In genomic region chr16:2090819-2091721, GRCh38 we compare ENCODE assay signal across 9 cellular contexts. TPM values are rescaled to one million over a fixed set of nuclear protein-coding genes. Genes with fewer than 3 reads are reported as not detected.
A peak's percentile ranks its signal among the peaks of the same experiment; 100 is the strongest.
DNase-seq lines count a peak whose midpoint lies in the region; ATAC-seq and TF ChIP-seq lines count a peak whose summit lies in the region.
"Had no signal": no experiment of that assay in that cellular context is flagged by ENCODE, and none has a peak within 500 bp of the region (broad histone marks: within the 10 kb centered on the region; RNA-seq: fewer than 3 reads in every experiment).

No MANE protein-coding gene starts in this region.

- CTCF ChIA-PET in A673 (lab: Charles Lee), result no interaction called here

- peak; percentile 89 to 90 for ATAC-seq in lower lobe of right lung

- intact Hi-C loops in lower lobe of right lung (cut with DNase I) (no loop called here), vagina (cut with DNase I) (no loop called here), A673 (cut with micrococcal nuclease; ENCODE audit: unreplicated experiment) (no loop called here)

- POLR2A ChIA-PET in A673 (lab: Charles Lee; ENCODE audit: low non-redundant PET), result interaction anchor here (0.8 kb wide), 1 partner anchor 57 kb away, joined by 4 read pairs; no protein-coding TSS in a partner anchor

- peak; percentile 34 for DNase-seq in stimulated activated CD4-positive, alpha-beta T cell treated with anti-CD3 and anti-CD28 coated beads, Interleukin-15, amount 100 ng/mL, for 24 hours
- DNase-seq in stimulated activated CD4-positive, alpha-beta T cell treated with anti-CD3 and anti-CD28 coated beads, Interleukin-4, amount 100 ng/mL, for 24 hours, result no peak
- DNase-seq in effector memory CD4-positive, alpha-beta T cell, result peak in 2 of 3 donors; percentile 20 to 27
- DNase-seq in lower lobe of right lung, result peak; percentile 87
- DNase-seq in vagina (ENCODE audit: extremely low spot score in 2 of 2), result no peak
- no peak for DNase-seq in A673 (ENCODE audit: low spot score)
- no peak for DNase-seq in NCI-H2171 treated with DMSO at 0.1 percent for 48 hours (lab: John Stamatoyannopoulos, UW)
- DNase-seq in NOMO-1 treated with DMSO at 0.1 percent for 48 hours (lab: John Stamatoyannopoulos, UW; ENCODE audit: unreplicated experiment), result no peak

- H3K4me3 ChIP-seq in effector memory CD4-positive, alpha-beta T cell (ENCODE audit: insufficient read depth, low read depth, low read length, poor library complexity, severe bottlenecking), result no peak overlapping the region
- H3K4me3 ChIP-seq in lower lobe of right lung, result peak overlapping the region; percentile 25
- no peak overlapping the region for H3K4me3 ChIP-seq in vagina
- H3K4me3 ChIP-seq in A673 (ENCODE audit: low read depth, low read length, poor library complexity, severe bottlenecking), result no peak overlapping the region

- H3K4me1 ChIP-seq in effector memory CD4-positive, alpha-beta T cell (ENCODE audit: control insufficient read depth, insufficient read depth, low read length, poor library complexity, severe bottlenecking), result no peaks in the 10 kb centered on the region
- H3K4me1 ChIP-seq in lower lobe of right lung (peaks cover 6% of the 10 kb centered on the region), vagina (peaks cover 17% of the 10 kb centered on the region), A673 (ENCODE audit: insufficient read depth, low read length, poor library complexity, severe bottlenecking) (no peaks in the 10 kb centered on the region)

- no peak for TF ChIP-seq POLR2A in vagina (IDR thresholded peaks at IDR 0.05)

- peaks cover 46% of the 10 kb centered on the region for H3K36me3 ChIP-seq in effector memory CD4-positive, alpha-beta T cell (ENCODE audit: control insufficient read depth, insufficient read depth, low read length)
- H3K36me3 ChIP-seq in lower lobe of right lung (peaks cover 95% of the 10 kb centered on the region), vagina (peaks cover 0 to 75% of the 10 kb centered on the region in 2 donors), A673 (ENCODE audit: insufficient read depth, low read length, poor library complexity, severe bottlenecking) (peaks cover 63% of the 10 kb centered on the region)

- H3K27me3 ChIP-seq in effector memory CD4-positive, alpha-beta T cell (replicated peaks; ENCODE audit: control insufficient read depth, insufficient read depth, low read length, poor library complexity, severe bottlenecking), result no peaks in the 10 kb centered on the region
- H3K27me3 ChIP-seq in lower lobe of right lung (ENCODE audit: low read depth), result no peaks in the 10 kb centered on the region
- H3K27me3 ChIP-seq in vagina, result no peaks in the 10 kb centered on the region
- H3K27me3 ChIP-seq in A673 (replicated peaks; ENCODE audit: insufficient read depth, low read depth, low read length, poor library complexity), result no peaks in the 10 kb centered on the region

- H3K27ac ChIP-seq in effector memory CD4-positive, alpha-beta T cell (ENCODE audit: insufficient read depth, low read length, poor library complexity, severe bottlenecking), result no peak overlapping the region
- peak overlapping the region; percentile 64 for H3K27ac ChIP-seq in lower lobe of right lung
- peak overlapping the region; percentile 33 for H3K27ac ChIP-seq in vagina
- H3K27ac ChIP-seq in A673 (ENCODE audit: low read depth, low read length, poor library complexity, severe bottlenecking), result no peak overlapping the region

- H3K9me3 ChIP-seq in effector memory CD4-positive, alpha-beta T cell (ENCODE audit: control insufficient read depth, low read length), result no peaks in the 10 kb centered on the region
- no peaks in the 10 kb centered on the region for H3K9me3 ChIP-seq in lower lobe of right lung
- no peaks in the 10 kb centered on the region for H3K9me3 ChIP-seq in vagina
- no peaks in the 10 kb centered on the region for H3K9me3 ChIP-seq in A673 (ENCODE audit: low read depth, low read length, poor library complexity, severe bottlenecking)

- TF ChIP-seq CTCF in lower lobe of right lung (IDR thresholded peaks at IDR 0.05) (peak; percentile 42), vagina (IDR thresholded peaks at IDR 0.05) (no peak), A673 (conservative IDR thresholded peaks at IDR 0.05; ENCODE audit: low read depth, low read length) (no peak)

- no TSS peak for BruUV-seq in A673 (replicated peaks; lab: Mats Ljungman, UMichigan)

RNA-seq across cellular contexts. Expression of gene TSC2, which starts 43.3 kb away (rescaled TPM):
- total RNA-seq in lower lobe of right lung, result 123 TPM
- total RNA-seq in vagina, result 78.6 TPM
- 125 and 155 TPM in 2 replicates for total RNA-seq in A673 (2021)

RNA-seq across cellular contexts. Expression of gene NTHL1, which starts 43.4 kb away (rescaled TPM):
- total RNA-seq in lower lobe of right lung (24.3 TPM), vagina (28.5 TPM), A673 (2021) (51.6 and 65.4 TPM in 2 replicates)

RNA-seq across cellular contexts. Expression of gene PKD1, which starts 44.6 kb away (rescaled TPM):
- 81.6 TPM for total RNA-seq in lower lobe of right lung
- total RNA-seq in vagina, result 153 TPM
- total RNA-seq in A673 (2021), result 121 and 141 TPM in 2 replicates

RNA-seq across cellular contexts. Expression of gene RAB26, which starts 57.4 kb away (rescaled TPM):
- total RNA-seq in lower lobe of right lung (0.80 TPM), vagina (1.5 TPM), A673 (2021) (0.49 and 1.7 TPM in 2 replicates)
- total RNA-seq: CD4-positive, alpha-beta T cell had no signal

Comparison
In these comparisons a context has a peak if more than half of its experiments do, and no peak if none do; other contexts are left out.
1. DNase-seq: peak in stimulated activated CD4-positive, alpha-beta T cell treated with anti-CD3 and anti-CD28 coated beads, Interleukin-15, amount 100 ng/mL, for 24 hours (single experiment), effector memory CD4-positive, alpha-beta T cell (2 of 3) and lower lobe of right lung (single experiment); none in stimulated activated CD4-positive, alpha-beta T cell treated with anti-CD3 and anti-CD28 coated beads, Interleukin-4, amount 100 ng/mL, for 24 hours (single experiment), vagina (0 of 2), A673 (single experiment), NCI-H2171 treated with DMSO at 0.1 percent for 48 hours (single experiment) and NOMO-1 treated with DMSO at 0.1 percent for 48 hours (single experiment).
2. H3K27ac ChIP-seq: peak in lower lobe of right lung (single experiment) and vagina (single experiment); none in effector memory CD4-positive, alpha-beta T cell (single experiment) and A673 (single experiment).